In genomic region chr4:66178901-66179300, GRCh38 we compare ENCODE assay signal across 14 cellular contexts.
DNase-seq lines count a peak whose midpoint lies in the region; ATAC-seq, FAIRE-seq and TF ChIP-seq lines count a peak whose summit lies in the region.
"Had no signal": no experiment of that assay in that cellular context is flagged by ENCODE, and none has a peak within 500 bp of the region (broad histone marks: within the 10 kb centered on the region; RNA-seq: fewer than 3 reads in every experiment).

No MANE protein-coding gene starts in this region.

- no peaks in the 10 kb centered on the region for H3K4me1 ChIP-seq in CD4-positive, alpha-beta memory T cell (ENCODE audit: insufficient read depth, low read length)

- FAIRE-seq in D721Med (lab: Jason Lieb, UNC) = peak; percentile 63
- FAIRE-seq: endometrium had no signal

- H3K36me3 ChIP-seq in brain microvascular endothelial cell (replicated peaks) = no peaks in the 10 kb centered on the region
- H3K36me3 ChIP-seq in CD4-positive, alpha-beta memory T cell (ENCODE audit: insufficient read depth, low read length) = no peaks in the 10 kb centered on the region

- TF ChIP-seq CTCF in D721Med (IDR thresholded peaks at IDR 0.05; ENCODE audit: insufficient read depth, missing control alignments) (peak; percentile 14), brain microvascular endothelial cell (IDR thresholded peaks at IDR 0.05; ENCODE audit: low read depth, low read length, missing control alignments) (no peak)

- no peak overlapping the region for H3K27ac Mint-ChIP-seq in activated T-helper 2 cell treated with anti-CD3 and anti-CD28 coated beads, Interferon-gamma antibody, Interleukin-2, Interleukin-4, amounts not matched to agents 10 μg/mL and 5 μg/mL and 100 μg/mL, durations not matched to agents 14 hours and 24 hours and 36 hours
- H3K27ac Mint-ChIP-seq in CD4-positive, alpha-beta memory T cell = no peak overlapping the region
- H3K27ac Mint-ChIP-seq: memory B cell had no signal

- no peaks in the 10 kb centered on the region for H3K9me3 ChIP-seq in CD4-positive, alpha-beta memory T cell (ENCODE audit: control insufficient read depth in 1 of 2, low read length in 2 of 2)

- POLR2A ChIA-PET in CD4-positive, alpha-beta memory T cell (lab: Charles Lee; ENCODE audit: partially characterized antibody) = no interaction called here

- no peaks in the 10 kb centered on the region for H3K27me3 ChIP-seq in brain microvascular endothelial cell (replicated peaks)
- no peaks in the 10 kb centered on the region for H3K27me3 ChIP-seq in CD4-positive, alpha-beta memory T cell (ENCODE audit: insufficient read depth, low read length)
- H3K27me3 ChIP-seq: hepatocyte had no signal

- H3K36me3 Mint-ChIP-seq in activated T-helper 2 cell treated with anti-CD3 and anti-CD28 coated beads, Interferon-gamma antibody, Interleukin-2, Interleukin-4, amounts not matched to agents 10 μg/mL and 5 μg/mL and 100 μg/mL, durations not matched to agents 14 hours and 24 hours and 36 hours (ENCODE audit: low read depth) = no peaks in the 10 kb centered on the region
- no peaks in the 10 kb centered on the region for H3K36me3 Mint-ChIP-seq in CD4-positive, alpha-beta memory T cell
- H3K36me3 Mint-ChIP-seq: memory B cell had no signal

- DNase-seq in D721Med (ENCODE audit: insufficient read length, low spot score) (no peak), LoVo (ENCODE audit: low spot score) (peak; percentile 26), brain microvascular endothelial cell (peak; percentile 35), myocyte (ENCODE audit: low read depth) (peak; percentile 71)
- DNase-seq in activated T-helper 2 cell treated with anti-CD3 and anti-CD28 coated beads, Interferon-gamma antibody, Interleukin-2, Interleukin-4, amounts not matched to agents 10 μg/mL and 5 μg/mL and 100 μg/mL, durations not matched to agents 14 hours and 24 hours and 36 hours (ENCODE audit: low spot score) = no peak
- DNase-seq in CD4-positive, alpha-beta memory T cell = no peak
- DNase-seq: activated T-cell treated with anti-CD3 and anti-CD28 coated beads, Interleukin-2, amount 50 U/mL, for 4 hours; NCI-H510A treated with DMSO at 0.1 percent for 48 hours had no signal

- CTCF ChIA-PET in CD4-positive, alpha-beta memory T cell (lab: Charles Lee; ENCODE audit: partially characterized antibody) = no interaction called here

- ATAC-seq in HG02870 (IDR thresholded peaks at IDR 0.05; ENCODE audit: unreplicated experiment) (no peak), GM18502 (IDR thresholded peaks at IDR 0.05; ENCODE audit: poor library complexity, unreplicated experiment) (no peak)
- ATAC-seq: activated T-cell treated with anti-CD3 and anti-CD28 coated beads, Interleukin-2, amount 50 U/mL, for 4 hours had no signal

- in situ Hi-C loops in brain microvascular endothelial cell (cut with HindIII; ENCODE audit: low pct_ligation_motif_present, low sequenced_read_pairs) = no loop called here

- intact Hi-C loops in activated T-helper 2 cell treated with anti-CD3 and anti-CD28 coated beads, Interferon-gamma antibody, Interleukin-2, Interleukin-4, amounts not matched to agents 10 μg/mL and 5 μg/mL and 100 μg/mL, durations not matched to agents 14 hours and 24 hours and 36 hours (cut with micrococcal nuclease) = no loop called here
- intact Hi-C loops in CD4-positive, alpha-beta memory T cell (cut with micrococcal nuclease) = no loop called here

- H3K27me3 Mint-ChIP-seq in activated T-helper 2 cell treated with anti-CD3 and anti-CD28 coated beads, Interferon-gamma antibody, Interleukin-2, Interleukin-4, amounts not matched to agents 10 μg/mL and 5 μg/mL and 100 μg/mL, durations not matched to agents 14 hours and 24 hours and 36 hours (ENCODE audit: low read depth) = no peaks in the 10 kb centered on the region
- H3K27me3 Mint-ChIP-seq in CD4-positive, alpha-beta memory T cell = no peaks in the 10 kb centered on the region
- H3K27me3 Mint-ChIP-seq: memory B cell had no signal

- peaks cover 23% of the 10 kb centered on the region for H3K9me3 Mint-ChIP-seq in activated T-helper 2 cell treated with anti-CD3 and anti-CD28 coated beads, Interferon-gamma antibody, Interleukin-2, Interleukin-4, amounts not matched to agents 10 μg/mL and 5 μg/mL and 100 μg/mL, durations not matched to agents 14 hours and 24 hours and 36 hours
- peaks cover 0 to 24% (median 9%) of the 10 kb centered on the region in 8 donors for H3K9me3 Mint-ChIP-seq in CD4-positive, alpha-beta memory T cell

- no peak overlapping the region for H3K27ac ChIP-seq in brain microvascular endothelial cell
- no peak overlapping the region for H3K27ac ChIP-seq in CD4-positive, alpha-beta memory T cell (ENCODE audit: low read depth, low read length)
- H3K27ac ChIP-seq: C4-2B, hepatocyte had no signal

- H3K4me3 ChIP-seq in brain microvascular endothelial cell (ENCODE audit: low read depth, low read length) = no peak overlapping the region
- H3K4me3 ChIP-seq in CD4-positive, alpha-beta memory T cell (ENCODE audit: low read length in 2 of 2) = no peak overlapping the region
- H3K4me3 ChIP-seq: hepatocyte had no signal

- H3K4me3 Mint-ChIP-seq in activated T-helper 2 cell treated with anti-CD3 and anti-CD28 coated beads, Interferon-gamma antibody, Interleukin-2, Interleukin-4, amounts not matched to agents 10 μg/mL and 5 μg/mL and 100 μg/mL, durations not matched to agents 14 hours and 24 hours and 36 hours (ENCODE audit: low read depth) = no peak overlapping the region
- H3K4me3 Mint-ChIP-seq in CD4-positive, alpha-beta memory T cell = no peak overlapping the region
- H3K4me3 Mint-ChIP-seq: activated T-cell treated with anti-CD3 and anti-CD28 coated beads, Interleukin-2, amount 50 U/mL, for 4 hours; memory B cell had no signal

- no peaks in the 10 kb centered on the region for H3K4me1 Mint-ChIP-seq in activated T-helper 2 cell treated with anti-CD3 and anti-CD28 coated beads, Interferon-gamma antibody, Interleukin-2, Interleukin-4, amounts not matched to agents 10 μg/mL and 5 μg/mL and 100 μg/mL, durations not matched to agents 14 hours and 24 hours and 36 hours (ENCODE audit: low read depth)
- H3K4me1 Mint-ChIP-seq in CD4-positive, alpha-beta memory T cell = no peaks in the 10 kb centered on the region
- H3K4me1 Mint-ChIP-seq: memory B cell had no signal

Comparison
In these comparisons a context has a peak if more than half of its experiments do, and no peak if none do; other contexts are left out.
1. DNase-seq: peak in LoVo (single experiment), brain microvascular endothelial cell (single experiment) and myocyte (single experiment); none in D721Med (single experiment), activated T-helper 2 cell treated with anti-CD3 and anti-CD28 coated beads, Interferon-gamma antibody, Interleukin-2, Interleukin-4, amounts not matched to agents 10 μg/mL and 5 μg/mL and 100 μg/mL, durations not matched to agents 14 hours and 24 hours and 36 hours (single experiment) and CD4-positive, alpha-beta memory T cell (0 of 5).